8 cellular contexts compared by ENCODE assay signal in the genomic region with DNA sequence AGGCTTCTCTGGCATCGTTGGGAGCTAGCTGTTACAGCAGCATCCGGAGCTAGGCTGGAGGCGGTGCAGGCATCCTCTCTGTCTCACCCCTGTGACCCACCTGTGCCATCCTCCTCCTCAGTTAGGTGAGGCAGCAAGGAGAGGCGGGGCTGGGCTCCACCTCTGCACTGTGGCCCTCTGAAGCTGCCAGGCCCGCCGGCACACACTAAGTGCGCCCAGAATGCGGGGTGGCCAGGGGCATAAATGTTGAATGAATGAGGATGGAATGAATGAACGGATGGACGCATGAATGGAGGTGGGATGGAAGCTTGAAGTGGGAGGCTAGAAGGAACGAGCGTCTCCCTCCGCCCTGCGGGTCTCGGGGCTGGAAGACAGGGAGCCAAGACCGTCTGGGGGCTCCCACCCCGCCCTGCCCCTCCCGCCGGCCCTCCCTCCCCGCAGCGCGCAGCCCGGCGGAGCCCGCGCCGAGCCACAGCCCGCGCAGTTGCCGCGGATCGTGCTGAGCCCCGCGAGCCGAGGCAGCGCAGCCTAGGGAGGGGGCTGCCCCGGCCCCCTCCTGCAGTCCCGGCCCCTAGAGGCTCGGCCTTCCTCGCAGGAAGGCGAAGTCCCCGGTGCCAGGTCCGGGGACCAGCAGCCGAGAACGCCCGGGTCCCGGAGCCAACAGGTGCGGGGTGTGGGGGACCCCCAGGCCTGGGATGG. TPM values are rescaled to one million over a fixed set of nuclear protein-coding genes. Genes with fewer than 3 reads are reported as not detected.
DNase-seq lines count a peak whose midpoint lies in the region; ATAC-seq and TF ChIP-seq lines count a peak whose summit lies in the region.

A gene (plus strand): TSS at position 472 of the 699 bp plus-strand sequence. CDS start 1,504 bp downstream, outside the sequence.

- H3K9ac ChIP-seq in MM.1S (ENCODE audit: low read length) (peak within 1 kb of the TSS; percentile 44; the same call in 1 of the 2 replicates), endodermal cell (ENCODE audit: extremely low read depth, low read length, poor library complexity, severe bottlenecking) (no peak within 1 kb of the TSS)

- H3K36me3 Mint-ChIP-seq in endodermal cell (ENCODE audit: low read depth) (no peaks in the 10 kb centered on the region), natural killer cell (no peaks in the 10 kb centered on the region)

- TF ChIP-seq CTCF in MM.1S (IDR thresholded peaks at IDR 0.05; ENCODE audit: low read length) (no peak), endodermal cell (conservative IDR thresholded peaks at IDR 0.05) (no peak), natural killer cell (IDR thresholded peaks at IDR 0.05) (no peak)

- no peak for DNase-seq in MM.1S
- peak; percentile 64 for DNase-seq in endodermal cell
- DNase-seq in natural killer cell, result no peak
- no peak for DNase-seq in NCI-H2029 treated with DMSO at 0.1 percent for 48 hours (lab: John Stamatoyannopoulos, UW)
- DNase-seq in midbrain (lab: John Stamatoyannopoulos, UW), result no peak
- DNase-seq in activated CD4-positive, CD25-positive, alpha-beta regulatory T cell (lab: John Stamatoyannopoulos, UW), result no peak

- H3K9me2 ChIP-seq in MM.1S (replicated peaks; ENCODE audit: insufficient read depth, low read length), result no peaks in the 10 kb centered on the region

- H3K27me3 ChIP-seq in ACC112 (ENCODE audit: insufficient read depth, low read length), result peaks cover 23% of the 10 kb centered on the region
- H3K27me3 ChIP-seq in MM.1S (replicated peaks; ENCODE audit: insufficient read depth, low read length), result peaks cover 18% of the 10 kb centered on the region
- peaks cover 26% of the 10 kb centered on the region for H3K27me3 ChIP-seq in endodermal cell (ENCODE audit: control insufficient read depth, insufficient read depth, low read length, poor library complexity, severe bottlenecking)

- H3K4me3 ChIP-seq in ACC112 (ENCODE audit: low read depth, low read length) (peak within 1 kb of the TSS; percentile 77), MM.1S (ENCODE audit: low read length) (peak within 1 kb of the TSS; percentile 71), endodermal cell (ENCODE audit: low read length) (peak within 1 kb of the TSS; percentile 81)

- H3K4me1 ChIP-seq in ACC112 (ENCODE audit: control insufficient read depth, insufficient read depth, low read length, unreplicated experiment) (peaks cover 4% of the 10 kb centered on the region), MM.1S (ENCODE audit: low read length) (no peaks in the 10 kb centered on the region), endodermal cell (ENCODE audit: control insufficient read depth, insufficient read depth, low read length) (no peaks in the 10 kb centered on the region)

- H3F3A ChIP-seq in MM.1S (ENCODE audit: insufficient read depth, low read length), result no peaks in the 10 kb centered on the region

- intact Hi-C loops in natural killer cell (cut with micrococcal nuclease), result no loop called here

- peak in 2 of 3 donors; percentile 25 to 39 for ATAC-seq in natural killer cell
- ATAC-seq in GM21526 (IDR thresholded peaks at IDR 0.05; ENCODE audit: low FRiP score, unreplicated experiment), result no peak

- H3K79me2 ChIP-seq in ACC112 (ENCODE audit: control insufficient read depth, insufficient read depth, low read length, unreplicated experiment), result no peaks in the 10 kb centered on the region
- no peaks in the 10 kb centered on the region for H3K79me2 ChIP-seq in MM.1S (ENCODE audit: low read length)

- no peak within 1 kb of the TSS for H3K27ac Mint-ChIP-seq in endodermal cell
- no peak within 1 kb of the TSS for H3K27ac Mint-ChIP-seq in natural killer cell

- no peaks in the 10 kb centered on the region for H4K20me1 ChIP-seq in MM.1S (ENCODE audit: insufficient read depth, low read length)

- peak within 1 kb of the TSS; percentile 59 for H3K4me3 Mint-ChIP-seq in endodermal cell
- peak within 1 kb of the TSS; percentile 49 for H3K4me3 Mint-ChIP-seq in natural killer cell

- 8 to 22% methylated on average over 8 to 47 of the region's 48 CpGs for WGBS in endodermal cell (ENCODE audit: insufficient coverage in 1 of 2, insufficient read length in 1 of 2), 2 experiments

- H3K9me3 Mint-ChIP-seq in endodermal cell (no peaks in the 10 kb centered on the region), natural killer cell (no peaks in the 10 kb centered on the region)

- peaks cover 39% of the 10 kb centered on the region for H3K27me3 Mint-ChIP-seq in endodermal cell (ENCODE audit: insufficient read depth)
- peaks cover 13 to 29% of the 10 kb centered on the region in 2 donors for H3K27me3 Mint-ChIP-seq in natural killer cell (ENCODE audit: low read depth in 2 of 2)

- peak within 1 kb of the TSS; percentile 98 for H3K4me2 ChIP-seq in MM.1S (ENCODE audit: low read depth, low read length)

- H2AFZ ChIP-seq in ACC112 (ENCODE audit: low read length, unreplicated experiment) (peak within 1 kb of the TSS; percentile 42), MM.1S (ENCODE audit: low read length) (peak within 1 kb of the TSS; percentile 94)

- H3K27ac ChIP-seq in ACC112 (ENCODE audit: low read depth, low read length) (no peak within 1 kb of the TSS), MM.1S (ENCODE audit: low read length) (no peak within 1 kb of the TSS), endodermal cell (ENCODE audit: low read depth, low read length) (no peak within 1 kb of the TSS)

- H3K36me3 ChIP-seq in ACC112 (ENCODE audit: insufficient read depth, low read length) (no peaks in the 10 kb centered on the region), MM.1S (replicated peaks; ENCODE audit: insufficient read depth, low read length) (no peaks in the 10 kb centered on the region), endodermal cell (ENCODE audit: control insufficient read depth, insufficient read depth, low read length) (no peaks in the 10 kb centered on the region)

- H3K9me3 ChIP-seq in MM.1S (replicated peaks; ENCODE audit: insufficient read depth, low read length) (no peaks in the 10 kb centered on the region), endodermal cell (ENCODE audit: control insufficient read depth, low read length) (no peaks in the 10 kb centered on the region)

- H3K4me1 Mint-ChIP-seq in endodermal cell (peaks cover 3% of the 10 kb centered on the region), natural killer cell (peaks cover 12 to 13% of the 10 kb centered on the region in 2 donors)

RNA-seq across cellular contexts. Expression of the gene that starts here (rescaled TPM):
- total RNA-seq in endodermal cell, result not detected
- 0.28 TPM for polyA plus RNA-seq in endodermal cell (2013, experiment 1 of 2)
- not detected for polyA plus RNA-seq in endodermal cell (2013, experiment 2 of 2)
- not detected for total RNA-seq in natural killer cell

Comparison
In these comparisons a context has a peak if more than half of its experiments do, and no peak if none do; other contexts are left out.
1. Peak in DNase-seq and H3K4me3 ChIP-seq in endodermal cell; RNA of the gene not detected or under 1 TPM.
2. Peak in ATAC-seq in natural killer cell; RNA of the gene not detected or under 1 TPM.